Comparison of ENCODE assay signal across 1 cellular context in the genomic region with DNA sequence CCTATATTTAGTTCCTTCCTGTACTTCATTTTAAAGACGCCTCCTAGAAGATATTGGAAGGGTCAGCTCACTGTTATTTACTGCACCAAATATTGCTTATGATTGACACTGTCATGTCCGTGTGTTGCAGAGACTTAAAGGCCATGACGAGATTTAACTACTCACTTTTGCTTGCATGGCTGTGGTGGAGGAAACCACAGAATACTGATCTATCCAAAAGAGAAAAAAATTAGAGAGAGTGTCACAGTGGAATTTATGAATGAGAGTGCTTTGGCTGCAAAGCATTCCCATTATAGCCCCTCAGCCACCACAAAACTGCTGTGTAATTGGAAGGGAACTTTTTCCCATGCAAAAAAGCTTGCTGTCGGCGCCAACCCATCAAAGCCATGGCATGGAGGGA.
TF ChIP-seq lines count a peak whose summit lies in the region.

No MANE protein-coding gene starts in this region.

TF ChIP-seq in HepG2, 621 proteins besides CTCF, POLR2A, EP300 and RAD21:
- TF ChIP-seq JUNB (CRISPR knock-in tag; IDR thresholded peaks at IDR 0.05; ENCODE audit: borderline replicate concordance) (no peak), IRF2 (CRISPR knock-in tag; IDR thresholded peaks at IDR 0.05) (no peak)
